Comparison of ENCODE assay signal across 14 cellular contexts in genomic region chr2:227376911-227377396, GRCh38.
A peak's percentile ranks its signal among the peaks of the same experiment; 100 is the strongest.
DNase-seq lines count a peak whose midpoint lies in the region; ATAC-seq and TF ChIP-seq lines count a peak whose summit lies in the region.
"Had no signal": no experiment of that assay in that cellular context is flagged by ENCODE, and none has a peak within 500 bp of the region (broad histone marks: within the 10 kb centered on the region; RNA-seq: fewer than 3 reads in every experiment).

No MANE protein-coding gene starts in this region.

- ATAC-seq in GM18520 (IDR thresholded peaks at IDR 0.05; ENCODE audit: unreplicated experiment): no peak

- no peak for TF ChIP-seq CTCF in retinal pigment epithelial cell (conservative IDR thresholded peaks at IDR 0.05; ENCODE audit: low read depth, low read length)

- peak overlapping the region in 1 of 2 donors; percentile 71 for H3K9ac ChIP-seq in duodenal mucosa (ENCODE audit: low read depth in 1 of 2, low read length in 2 of 2)

- DNase-seq in NCI-H2107 treated with DMSO at 0.1 percent for 48 hours (lab: John Stamatoyannopoulos, UW; ENCODE audit: unreplicated experiment) (peak; percentile 3), NCI-H2107 (lab: John Stamatoyannopoulos, UW) (no peak), NCI-H748 (lab: John Stamatoyannopoulos, UW; ENCODE audit: unreplicated experiment) (peak; percentile 55), retinal pigment epithelial cell (ENCODE audit: low read depth) (peak; percentile 38), NCI-H1436 treated with DMSO at 0.1 percent for 48 hours (lab: John Stamatoyannopoulos, UW) (no peak)
- DNase-seq in activated CD8-positive, alpha-beta memory T cell treated with anti-CD3 and anti-CD28 coated beads, Interleukin-2, amount 50 U/mL, for 48 hours: no peak
- DNase-seq: activated T-cell treated with anti-CD3 and anti-CD28 coated beads, Interleukin-2, amount 50 U/mL, for 1 hour; aorta; mammary epithelial cell; NCI-H226 had no signal

- peak overlapping the region; percentile 24 for H3K27ac ChIP-seq in duodenal mucosa (ENCODE audit: low read depth, low read length)
- H3K27ac ChIP-seq: SJSA1, vagina had no signal

- H3K4me1 ChIP-seq in duodenal mucosa (ENCODE audit: control insufficient read depth in 1 of 2, insufficient read depth in 2 of 2, low read length in 2 of 2): peaks cover 5 to 16% of the 10 kb centered on the region in 2 donors
- H3K4me1 ChIP-seq: SJSA1, vagina had no signal

- H3K4me3 ChIP-seq in duodenal mucosa (ENCODE audit: low read depth in 1 of 2, low read length in 2 of 2): peak overlapping the region; percentile 67 to 80
- no peak overlapping the region for H3K4me3 ChIP-seq in retinal pigment epithelial cell (ENCODE audit: low read length)
- H3K4me3 ChIP-seq: SJSA1, vagina had no signal

- no peaks in the 10 kb centered on the region for H3K36me3 ChIP-seq in duodenal mucosa (ENCODE audit: control insufficient read depth in 1 of 2, insufficient read depth in 2 of 2, low read length in 2 of 2)
- H3K36me3 ChIP-seq: SJSA1, vagina had no signal

- no peaks in the 10 kb centered on the region for H3K9me3 ChIP-seq in duodenal mucosa (ENCODE audit: control insufficient read depth in 1 of 2, low read length in 2 of 2)
- H3K9me3 ChIP-seq: SJSA1, vagina had no signal

- H3K27me3 ChIP-seq in duodenal mucosa (ENCODE audit: control insufficient read depth in 1 of 2, insufficient read depth in 2 of 2, low read length in 2 of 2): no peaks in the 10 kb centered on the region
- H3K27me3 ChIP-seq: SJSA1, vagina had no signal

Comparison
In these comparisons a context has a peak if more than half of its experiments do, and no peak if none do; other contexts are left out.
1. DNase-seq: peak in NCI-H2107 treated with DMSO at 0.1 percent for 48 hours (single experiment), NCI-H748 (single experiment) and retinal pigment epithelial cell (single experiment); none in NCI-H2107 (single experiment), NCI-H1436 treated with DMSO at 0.1 percent for 48 hours (single experiment) and activated CD8-positive, alpha-beta memory T cell treated with anti-CD3 and anti-CD28 coated beads, Interleukin-2, amount 50 U/mL, for 48 hours (single experiment).